Comparison of ENCODE assay signal across 28 cellular contexts in the genomic region with DNA sequence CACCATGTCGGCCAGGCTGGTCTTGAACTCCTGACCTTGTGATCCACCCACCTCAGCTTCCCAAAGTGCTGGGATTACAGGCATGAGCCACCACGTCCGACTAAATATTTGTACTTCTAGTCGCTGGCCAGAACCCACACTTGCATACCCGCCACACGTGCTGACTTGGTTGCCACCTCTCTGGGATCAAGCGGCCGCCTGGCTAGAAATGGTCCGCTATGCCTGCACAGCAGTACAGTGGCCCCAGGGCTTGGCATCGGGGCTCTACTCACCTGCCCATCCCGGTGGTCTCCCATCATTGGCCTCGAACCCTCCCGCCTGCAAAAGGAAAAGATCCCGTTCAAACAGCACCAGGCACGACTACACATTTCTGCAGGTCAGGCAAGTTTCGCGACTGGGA. TPM values are rescaled to one million over a fixed set of nuclear protein-coding genes. Genes with fewer than 3 reads are reported as not detected.
"Had no signal": no experiment of that assay in that cellular context is flagged by ENCODE, and none has a peak within 500 bp of the region (broad histone marks: within the 10 kb centered on the region; RNA-seq: fewer than 3 reads in every experiment).

No MANE protein-coding gene starts in this region.

- FAIRE-seq: endometrium had no signal

- H3K79me2 ChIP-seq: hepatocyte had no signal

- H2AFZ ChIP-seq: hepatocyte had no signal

- DNase-seq: colonic mucosa; cortex of kidney; effector CD8-positive, alpha-beta T cell; effector memory CD8-positive, alpha-beta T cell; endodermal cell; erythroblast; esophagus squamous epithelium; foreskin fibroblast; foreskin melanocyte; gastrocnemius medialis; heart left ventricle; hypothalamus; immature natural killer cell; islet precursor cell; left cardiac atrium; left lung; left ventricle myocardium superior; lower lobe of right lung; mesenchymal stem cell; naive B cell had no signal

- H3K4me1 ChIP-seq: colonic mucosa, left lung, lower lobe of right lung had no signal

- H3K27ac ChIP-seq: colonic mucosa, epithelial cell of prostate, esophagus squamous epithelium, gastrocnemius medialis, heart left ventricle, hepatocyte, left lung, lower lobe of right lung had no signal

- H3K4me3 ChIP-seq: colonic mucosa, esophagus squamous epithelium, gastrocnemius medialis, heart left ventricle, hepatocyte, left lung, lower lobe of right lung, mucosa of descending colon had no signal

- H3K9me3 ChIP-seq: colonic mucosa, esophagus squamous epithelium, gastrocnemius medialis, heart left ventricle, left lung, lower lobe of right lung, mucosa of descending colon had no signal

- ATAC-seq: effector memory CD8-positive, alpha-beta T cell; esophagus mucosa; gastrocnemius medialis; heart left ventricle; left cardiac atrium; left lung; left ventricle myocardium superior; lower lobe of right lung; mucosa of descending colon had no signal

- H3K4me2 ChIP-seq: hepatocyte had no signal

- H3K27me3 ChIP-seq: colonic mucosa, esophagus squamous epithelium, gastrocnemius medialis, heart left ventricle, hepatocyte, left lung had no signal

RNA-seq across cellular contexts. Expression of a gene that starts 23.7 kb away (rescaled TPM):
- total RNA-seq: dermis microvascular lymphatic vessel endothelial cell, glomerular endothelial cell, left ventricle myocardium superior, myocyte had no signal
